Comparison of ENCODE assay signal across 26 cellular contexts in genomic region chr2:120497261-120497977, GRCh38.
"Had no signal": no experiment of that assay in that cellular context is flagged by ENCODE, and none has a peak within 500 bp of the region (broad histone marks: within the 10 kb centered on the region; RNA-seq: fewer than 3 reads in every experiment).

No MANE protein-coding gene starts in this region.

- H3K27me3 Mint-ChIP-seq: stimulated activated naive B cell treated with anti-CD40 and anti-IgM and Interleukin-4, amounts not matched to agents 10 μg/mL and 1 μg/mL and 100 μg/mL, for 72 hours had no signal

- H3K36me3 ChIP-seq: esophagus muscularis mucosa, right lobe of liver, transverse colon had no signal

- H3K36me3 Mint-ChIP-seq: memory B cell; naive thymus-derived CD4-positive, alpha-beta T cell; stimulated activated naive B cell treated with anti-CD40 and anti-IgM and Interleukin-4, amounts not matched to agents 10 μg/mL and 1 μg/mL and 100 μg/mL, for 72 hours had no signal

- DNase-seq: activated B cell treated with CpG ODN at 0.5 μM for 24 hours; activated CD4-positive, alpha-beta T cell treated with anti-CD3 and anti-CD28 coated beads, Interleukin-2, amount 50 U/mL, for 1 hour; activated CD8-positive, alpha-beta T cell treated with anti-CD3 and anti-CD28 coated beads for 36 hours; activated gamma-delta T cell treated with Interleukin-2 at 50 U/mL for 16 hours; activated naive CD4-positive, alpha-beta T cell treated with anti-CD3 and anti-CD28 coated beads, Interleukin-2, amount 50 U/mL, for 16 hours; activated T-cell treated with anti-CD3 and anti-CD28 coated beads, Interleukin-2, amount 50 U/mL, for 4 hours; amniotic stem cell; dermis blood vessel endothelial cell; effector CD4-positive, alpha-beta T cell; foreskin keratinocyte; midbrain; naive thymus-derived CD4-positive, alpha-beta T cell; nucleus accumbens; right lobe of liver; small intestine; stimulated activated CD4-positive, alpha-beta T cell treated with anti-CD3 and anti-CD28 coated beads, Interleukin-1b, Interleukin-23, amount 100 ng/mL, for 48 hours; stimulated activated naive B cell treated with anti-CD40 and anti-IgM and Interleukin-4, amounts not matched to agents 10 μg/mL and 1 μg/mL and 100 μg/mL, for 72 hours; T-helper 1 cell; testis; transverse colon had no signal

- H3K27me3 ChIP-seq: esophagus muscularis mucosa, right lobe of liver, testis had no signal

- H3K4me1 ChIP-seq: esophagus muscularis mucosa, foreskin keratinocyte, parathyroid adenoma, testis, transverse colon had no signal

- ATAC-seq: activated CD8-positive, alpha-beta T cell treated with anti-CD3 and anti-CD28 coated beads for 36 hours; activated T-cell treated with anti-CD3 and anti-CD28 coated beads, Interleukin-2, amount 50 U/mL, for 4 hours; activated T-helper 17 cell treated with anti-CD3 and anti-CD28 coated beads, Interleukin-2, amount 50 U/mL, for 72 hours; foreskin keratinocyte; naive thymus-derived CD4-positive, alpha-beta T cell; right lobe of liver; stimulated activated naive B cell treated with anti-CD40 and anti-IgM and Interleukin-4, amounts not matched to agents 10 μg/mL and 1 μg/mL and 100 μg/mL, for 72 hours had no signal

- H3K27ac ChIP-seq: esophagus muscularis mucosa, foreskin keratinocyte, parathyroid adenoma, right lobe of liver, testis, transverse colon had no signal

- H3K79me2 ChIP-seq: parathyroid adenoma had no signal

- H3K9me3 ChIP-seq: esophagus muscularis mucosa, right lobe of liver, testis, transverse colon had no signal

- H3K9me3 Mint-ChIP-seq: activated B cell treated with CpG ODN at 0.5 μM for 24 hours; activated CD8-positive, alpha-beta T cell treated with anti-CD3 and anti-CD28 coated beads for 36 hours; activated T-cell treated with anti-CD3 and anti-CD28 coated beads, Interleukin-2, amount 50 U/mL, for 4 hours; activated T-helper 17 cell treated with anti-CD3 and anti-CD28 coated beads, Interleukin-2, amount 50 U/mL, for 72 hours; central memory CD8-positive, alpha-beta T cell; memory B cell; naive thymus-derived CD4-positive, alpha-beta T cell; stimulated activated naive B cell treated with anti-CD40 and anti-IgM and Interleukin-4, amounts not matched to agents 10 μg/mL and 1 μg/mL and 100 μg/mL, for 72 hours; T-helper 2 cell treated with Interferon-gamma antibody and Interleukin-4, amounts not matched to agents 5 μg/mL and 100 μg/mL, for 36 hours had no signal

- H3K4me1 Mint-ChIP-seq: activated B cell treated with CpG ODN at 0.5 μM for 24 hours; activated T-helper 17 cell treated with anti-CD3 and anti-CD28 coated beads, Interleukin-2, amount 50 U/mL, for 72 hours; central memory CD8-positive, alpha-beta T cell had no signal

- H3K27ac Mint-ChIP-seq: activated B cell treated with CpG ODN at 0.5 μM for 24 hours; activated CD8-positive, alpha-beta T cell treated with anti-CD3 and anti-CD28 coated beads for 36 hours; activated T-helper 17 cell treated with anti-CD3 and anti-CD28 coated beads, Interleukin-2, amount 50 U/mL, for 72 hours; memory B cell; naive thymus-derived CD4-positive, alpha-beta T cell; stimulated activated naive B cell treated with anti-CD40 and anti-IgM and Interleukin-4, amounts not matched to agents 10 μg/mL and 1 μg/mL and 100 μg/mL, for 72 hours; T-helper 2 cell treated with Interferon-gamma antibody and Interleukin-4, amounts not matched to agents 5 μg/mL and 100 μg/mL, for 36 hours had no signal

- H2AFZ ChIP-seq: parathyroid adenoma had no signal

- H3K4me3 Mint-ChIP-seq: activated B cell treated with CpG ODN at 0.5 μM for 24 hours; activated CD8-positive, alpha-beta T cell treated with anti-CD3 and anti-CD28 coated beads for 36 hours; activated T-cell treated with anti-CD3 and anti-CD28 coated beads, Interleukin-2, amount 50 U/mL, for 4 hours; activated T-helper 17 cell treated with anti-CD3 and anti-CD28 coated beads, Interleukin-2, amount 50 U/mL, for 72 hours; central memory CD8-positive, alpha-beta T cell; memory B cell; naive thymus-derived CD4-positive, alpha-beta T cell; stimulated activated naive B cell treated with anti-CD40 and anti-IgM and Interleukin-4, amounts not matched to agents 10 μg/mL and 1 μg/mL and 100 μg/mL, for 72 hours; T-helper 2 cell treated with Interferon-gamma antibody and Interleukin-4, amounts not matched to agents 5 μg/mL and 100 μg/mL, for 36 hours had no signal

- H3K4me3 ChIP-seq: esophagus muscularis mucosa, right lobe of liver, testis, transverse colon had no signal
